Comparison of ENCODE assay signal across 1 cellular context in genomic region chr12:111685811-111686573, GRCh38.
TF ChIP-seq lines count a peak whose summit lies in the region.

Gene ACAD10, plus strand, starts transcription at chr12:111686053. Its CDS starts 6,657 bp downstream, at chr12:111692710.
Gene BRAP, minus strand, starts transcription at chr12:111685956. Its CDS starts 164 bp downstream, at chr12:111685792.

TF ChIP-seq in WTC11, 78 proteins besides CTCF, POLR2A, EP300 and RAD21 (continued from another document):
- TF ChIP-seq ARID4B (CRISPR knock-in tag; IDR thresholded peaks at IDR 0.05; ENCODE audit: borderline replicate concordance) (peak; percentile 69), FOXP1 (CRISPR knock-in tag; IDR thresholded peaks at IDR 0.05; ENCODE audit: borderline replicate concordance) (peak; percentile 21; the same call in 1 of the 2 replicates), MAX (CRISPR knock-in tag; IDR thresholded peaks at IDR 0.05) (peak; percentile 86), PRRX2 (CRISPR knock-in tag; IDR thresholded peaks at IDR 0.05) (no peak), SMAD3 (CRISPR knock-in tag; IDR thresholded peaks at IDR 0.05; ENCODE audit: borderline replicate concordance) (0 out of 2 replicates have a peak, but pooled peaks have one; percentile 34), TP53 (CRISPR knock-in tag; IDR thresholded peaks at IDR 0.05) (no peak), CREM (CRISPR knock-in tag; IDR thresholded peaks at IDR 0.05) (peak; percentile 62; the same call in 1 of the 2 replicates), HMGXB4 (CRISPR knock-in tag; IDR thresholded peaks at IDR 0.05) (peak; percentile 68; the same call in 1 of the 2 replicates), TEAD1 (CRISPR knock-in tag; IDR thresholded peaks at IDR 0.05) (peak; percentile 86), MYBL2 (CRISPR knock-in tag; IDR thresholded peaks at IDR 0.05) (peak; percentile 45; the same call in 1 of the 2 replicates), NFE2L1 (CRISPR knock-in tag; IDR thresholded peaks at IDR 0.05) (0 out of 2 replicates have a peak, but pooled peaks have one; percentile 23), EMX1 (CRISPR knock-in tag; IDR thresholded peaks at IDR 0.05) (no peak), NR2C2 (CRISPR knock-in tag; IDR thresholded peaks at IDR 0.05) (peak; percentile 69), FOXK1 (CRISPR knock-in tag; IDR thresholded peaks at IDR 0.05) (peak; percentile 99), AR (CRISPR knock-in tag; IDR thresholded peaks at IDR 0.05) (no peak), NFYB (CRISPR knock-in tag; conservative IDR thresholded peaks at IDR 0.05; ENCODE audit: low read depth) (peak; percentile 81)
